ENCODE assay signal across 8 cellular contexts in the genomic region with DNA sequence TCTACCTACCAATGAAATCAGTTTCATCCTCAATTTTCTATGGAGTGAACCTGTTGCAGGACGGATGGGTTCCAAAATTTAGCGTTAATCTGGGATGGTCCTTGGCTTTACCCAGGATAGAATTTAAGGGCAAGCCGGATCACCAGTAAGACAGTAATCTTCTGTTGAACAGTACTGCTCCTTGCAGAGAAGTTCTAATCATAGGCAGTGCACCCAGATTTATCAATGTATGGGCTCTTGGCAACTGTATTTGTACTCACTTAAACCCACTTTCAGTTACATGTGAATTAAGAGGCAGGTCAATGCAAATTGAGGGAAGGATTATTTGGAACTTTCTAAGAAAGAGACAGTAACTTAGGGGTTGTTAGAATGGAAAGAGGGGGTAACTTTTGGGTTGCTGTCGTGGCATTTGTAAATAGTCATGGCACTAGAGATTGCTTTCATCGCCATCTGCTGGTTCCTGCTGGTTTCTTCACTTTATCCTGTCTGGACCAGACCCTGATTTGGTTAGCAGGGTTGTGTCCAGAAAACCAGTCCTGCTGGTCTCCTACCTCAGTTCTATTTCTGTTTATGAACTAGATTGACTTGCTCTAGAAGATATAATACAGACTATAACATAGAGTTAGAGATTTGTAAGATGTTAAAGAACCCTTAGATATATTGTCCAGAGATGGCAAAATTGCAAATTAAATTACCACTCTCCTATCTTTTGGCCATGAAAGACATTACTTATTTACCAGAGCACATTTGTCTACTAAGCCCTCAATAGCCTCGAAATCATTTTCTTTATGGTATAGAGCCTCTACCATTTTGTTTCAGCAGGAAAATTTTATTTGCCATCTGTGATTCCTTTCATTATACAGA.
A peak's percentile ranks its signal among the peaks of the same experiment; 100 is the strongest.
DNase-seq lines count a peak whose midpoint lies in the region; ATAC-seq and TF ChIP-seq lines count a peak whose summit lies in the region.

No MANE protein-coding gene starts in this region.

- H3K4me3 ChIP-seq in right atrium auricular region (no peak overlapping the region), MG63 (no peak overlapping the region)

- H3K9me3 ChIP-seq in right atrium auricular region (peaks cover 0 to 10% of the 10 kb centered on the region in 2 donors), MG63 (no peaks in the 10 kb centered on the region)

- ATAC-seq in GM21619 (IDR thresholded peaks at IDR 0.05; ENCODE audit: unreplicated experiment): peak; percentile 70

- H3K36me3 ChIP-seq in right atrium auricular region: no peaks in the 10 kb centered on the region
- no peaks in the 10 kb centered on the region for H3K36me3 ChIP-seq in MG63

- peak; percentile 31 for DNase-seq in DMS 273 (lab: John Stamatoyannopoulos, UW; ENCODE audit: unreplicated experiment)
- DNase-seq in DMS 273 treated with DMSO at 0.1 percent for 48 hours (lab: John Stamatoyannopoulos, UW): no peak
- DNase-seq in NCI-H1436 (lab: John Stamatoyannopoulos, UW): peak; percentile 15
- peak; percentile 16 for DNase-seq in activated CD8-positive, alpha-beta memory T cell treated with anti-CD3 and anti-CD28 coated beads, Interleukin-2, amount 50 U/mL, for 4 hours
- no peak for DNase-seq in right atrium auricular region (ENCODE audit: low spot score)
- peak; percentile 4 to 22 for DNase-seq in stimulated activated CD4-positive, alpha-beta T cell treated with anti-CD3 and anti-CD28 coated beads, Interleukin-15, amount 100 ng/mL, for 48 hours (ENCODE audit: low read depth in 2 of 2)
- DNase-seq in MG63: no peak

- H3K27ac ChIP-seq in right atrium auricular region: no peak overlapping the region

- H3K27me3 ChIP-seq in right atrium auricular region (no peaks in the 10 kb centered on the region), MG63 (no peaks in the 10 kb centered on the region)

- H3K4me1 ChIP-seq in right atrium auricular region: no peaks in the 10 kb centered on the region

- TF ChIP-seq CTCF in right atrium auricular region (IDR thresholded peaks at IDR 0.05): peak; percentile 28 to 64

Comparison
In these comparisons a context has a peak if more than half of its experiments do, and no peak if none do; other contexts are left out.
1. DNase-seq: peak in DMS 273 (single experiment), NCI-H1436 (single experiment), activated CD8-positive, alpha-beta memory T cell treated with anti-CD3 and anti-CD28 coated beads, Interleukin-2, amount 50 U/mL, for 4 hours (single experiment) and stimulated activated CD4-positive, alpha-beta T cell treated with anti-CD3 and anti-CD28 coated beads, Interleukin-15, amount 100 ng/mL, for 48 hours (2 of 2); none in DMS 273 treated with DMSO at 0.1 percent for 48 hours (single experiment), right atrium auricular region (single experiment) and MG63 (single experiment).